2 cellular contexts compared by ENCODE assay signal in genomic region chr9:133367778-133368177, GRCh38.
TF ChIP-seq lines count a peak whose summit lies in the region.

No MANE protein-coding gene starts in this region.

TF ChIP-seq in H1, 55 proteins besides CTCF, POLR2A, EP300 and RAD21:
- TF ChIP-seq RXRA (IDR thresholded peaks at IDR 0.05; ENCODE audit: insufficient read depth, low read depth, low read length) (no peak), ASH2L (IDR thresholded peaks at IDR 0.05; ENCODE audit: low read length) (no peak), SP2 (IDR thresholded peaks at IDR 0.05; ENCODE audit: low read length) (no peak), MAFK (IDR thresholded peaks at IDR 0.05; ENCODE audit: low read depth, low read length) (no peak), NRF1 (IDR thresholded peaks at IDR 0.05; ENCODE audit: low read depth, low read length) (no peak), SIN3A (conservative IDR thresholded peaks at IDR 0.05 in 1 of 2, IDR thresholded peaks at IDR 0.05 in 1 of 2; ENCODE audit: low read depth in 1 of 2, low read length in 2 of 2) (no peak)

TF ChIP-seq in SK-N-SH, 30 proteins besides CTCF, POLR2A, EP300 and RAD21:
- TF ChIP-seq USF2 (IDR thresholded peaks at IDR 0.05; ENCODE audit: borderline replicate concordance, low read depth, low read length) (no peak), MXI1 (IDR thresholded peaks at IDR 0.05; ENCODE audit: low read depth, low read length) (no peak), FOXJ3 (CRISPR knock-in tag; IDR thresholded peaks at IDR 0.05) (no peak), USF1 (IDR thresholded peaks at IDR 0.05; ENCODE audit: borderline replicate concordance, low read depth) (no peak), POLR2AphosphoS5 (IDR thresholded peaks at IDR 0.05; ENCODE audit: low read depth, low read length) (no peak), MAX (IDR thresholded peaks at IDR 0.05; ENCODE audit: low read depth) (no peak), GABPA (IDR thresholded peaks at IDR 0.05; ENCODE audit: low read depth) (no peak), JUND (IDR thresholded peaks at IDR 0.05) (no peak)
